ENCODE assay signal across 10 cellular contexts in the genomic region with DNA sequence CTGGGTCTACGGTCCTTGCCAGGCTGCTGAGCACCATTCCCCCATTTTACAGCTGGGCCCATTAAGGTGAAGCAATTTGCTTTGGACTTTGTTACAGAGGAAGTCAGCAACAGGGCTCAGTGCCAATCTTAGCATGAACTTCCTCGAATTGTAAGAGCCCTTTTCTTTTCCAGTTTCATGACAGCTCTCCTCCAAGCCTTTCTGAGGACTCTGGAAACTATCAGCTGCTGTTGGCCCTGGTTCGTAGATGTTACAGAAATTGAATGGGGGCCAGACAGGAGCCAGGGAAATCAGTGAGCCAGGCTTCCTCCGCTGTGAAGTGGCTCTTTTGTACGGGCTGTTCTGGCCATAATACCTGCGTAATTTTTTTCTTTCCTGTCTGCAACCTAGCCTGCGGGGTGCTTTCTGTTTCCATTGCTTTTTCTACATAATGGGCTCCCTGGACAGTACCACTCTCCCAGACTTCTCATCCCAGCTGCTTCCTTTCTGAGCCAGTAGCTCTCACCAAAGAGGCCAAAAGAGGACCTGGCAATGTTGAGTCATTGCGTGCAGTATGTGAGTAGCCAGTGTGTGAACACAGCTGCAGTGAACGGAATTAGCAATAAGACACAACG.
DNase-seq lines count a peak whose midpoint lies in the region; ATAC-seq and TF ChIP-seq lines count a peak whose summit lies in the region.
"Had no signal": no experiment of that assay in that cellular context is flagged by ENCODE, and none has a peak within 500 bp of the region (broad histone marks: within the 10 kb centered on the region; RNA-seq: fewer than 3 reads in every experiment).

No MANE protein-coding gene starts in this region.

- H3K9me3 ChIP-seq in GM23248 (ENCODE audit: low read depth), result no peaks in the 10 kb centered on the region
- H3K9me3 ChIP-seq in Peyer's patch, result no peaks in the 10 kb centered on the region
- H3K9me3 ChIP-seq: SJSA1 had no signal

- no peaks in the 10 kb centered on the region for H3K79me2 ChIP-seq in GM23248 (ENCODE audit: insufficient read depth)

- peaks cover 4% of the 10 kb centered on the region for H3K4me1 Mint-ChIP-seq in stimulated activated naive CD8-positive, alpha-beta T cell treated with anti-CD3 and anti-CD28 coated beads, Interleukin-15, amount 100 ng/mL, for 72 hours

- peak overlapping the region in 1 of 2 donors; percentile 15 for H3K27ac Mint-ChIP-seq in stimulated activated naive CD8-positive, alpha-beta T cell treated with anti-CD3 and anti-CD28 coated beads, Interleukin-15, amount 100 ng/mL, for 72 hours

- no peak overlapping the region for H3K4me3 ChIP-seq in GM23248
- H3K4me3 ChIP-seq in Peyer's patch, result peak overlapping the region in 2 of 4 donors; percentile 21 to 25
- no peak overlapping the region for H3K4me3 ChIP-seq in skeletal muscle cell (ENCODE audit: low read depth, low read length)
- H3K4me3 ChIP-seq: SJSA1 had no signal

- H3K4me3 Mint-ChIP-seq in stimulated activated naive CD8-positive, alpha-beta T cell treated with anti-CD3 and anti-CD28 coated beads, Interleukin-15, amount 100 ng/mL, for 72 hours, result no peak overlapping the region

- H3K9ac ChIP-seq in GM23248, result no peak overlapping the region

- no peaks in the 10 kb centered on the region for H3K9me2 ChIP-seq in GM23248 (ENCODE audit: insufficient read depth)

- no peak for TF ChIP-seq CTCF in Peyer's patch (IDR thresholded peaks at IDR 0.05)

- no peaks in the 10 kb centered on the region for H4K20me1 ChIP-seq in GM23248 (ENCODE audit: insufficient read depth)

- H3K27ac ChIP-seq in GM23248, result no peak overlapping the region
- peak overlapping the region in 1 of 4 donors; percentile 57 for H3K27ac ChIP-seq in Peyer's patch
- H3K27ac ChIP-seq: SJSA1 had no signal

- DNase-seq in GM23248 (peak; percentile 79), Peyer's patch (peak in 2 of 3 donors; percentile 54 to 65), Right ventricle myocardium superior (peak; percentile 42), skeletal muscle cell (ENCODE audit: low read depth) (peak; percentile 76)
- DNase-seq in activated CD8-positive, alpha-beta memory T cell treated with anti-CD3 and anti-CD28 coated beads, Interleukin-2, amount 50 U/mL, for 48 hours, result no peak
- DNase-seq in stimulated activated naive CD8-positive, alpha-beta T cell treated with anti-CD3 and anti-CD28 coated beads, Interleukin-15, amount 100 ng/mL, for 72 hours, result no peak
- DNase-seq: activated naive CD4-positive, alpha-beta T cell treated with Interleukin-2 at 50 U/mL for 16 hours had no signal

- no peaks in the 10 kb centered on the region for H3F3A ChIP-seq in GM23248 (ENCODE audit: insufficient read depth)

- H3K9me3 Mint-ChIP-seq in stimulated activated naive CD8-positive, alpha-beta T cell treated with anti-CD3 and anti-CD28 coated beads, Interleukin-15, amount 100 ng/mL, for 72 hours, result no peaks in the 10 kb centered on the region

- no peak overlapping the region for H2AFZ ChIP-seq in GM23248

- H3K4me1 ChIP-seq in GM23248 (ENCODE audit: insufficient read depth) (no peaks in the 10 kb centered on the region), Peyer's patch (no peaks in the 10 kb centered on the region)

- WGBS in GM23248 (ENCODE audit: low coverage in 1 of 2, low lambda C conversion rate in 2 of 2, missing lambda C conversion rate in 2 of 2), 2 experiments, result 40 to 44% methylated on average over 10 of the region's 10 CpGs

- H3K36me3 ChIP-seq in GM23248 (ENCODE audit: low read depth) (no peaks in the 10 kb centered on the region), Peyer's patch (no peaks in the 10 kb centered on the region)
- H3K36me3 ChIP-seq: SJSA1 had no signal

- H3K4me2 ChIP-seq in GM23248 (ENCODE audit: unreplicated experiment), result no peak overlapping the region

- H3K27me3 ChIP-seq in GM23248 (replicated peaks; ENCODE audit: insufficient read depth), result no peaks in the 10 kb centered on the region
- no peaks in the 10 kb centered on the region for H3K27me3 ChIP-seq in Peyer's patch
- H3K27me3 ChIP-seq: SJSA1 had no signal

- intact Hi-C loops in Right ventricle myocardium superior (cut with DNase I), result no loop called here

- ATAC-seq in Right ventricle myocardium superior (ENCODE audit: poor library complexity), result peak; percentile 92
- ATAC-seq in stimulated activated naive CD8-positive, alpha-beta T cell treated with anti-CD3 and anti-CD28 coated beads, Interleukin-15, amount 100 ng/mL, for 72 hours, result no peak
- no peak for ATAC-seq in GM18520 (IDR thresholded peaks at IDR 0.05; ENCODE audit: unreplicated experiment)
- no peak for ATAC-seq in GM19455 (IDR thresholded peaks at IDR 0.05; ENCODE audit: unreplicated experiment)

- in situ Hi-C loops in GM23248 (cut with MboI), result no loop called here

- TF ChIP-seq POLR2A in Peyer's patch (IDR thresholded peaks at IDR 0.05), result no peak

- H3K27me3 Mint-ChIP-seq in stimulated activated naive CD8-positive, alpha-beta T cell treated with anti-CD3 and anti-CD28 coated beads, Interleukin-15, amount 100 ng/mL, for 72 hours, result no peaks in the 10 kb centered on the region

Comparison
In these comparisons a context has a peak if more than half of its experiments do, and no peak if none do; other contexts are left out.
1. DNase-seq: peak in GM23248 (single experiment), Peyer's patch (2 of 3), Right ventricle myocardium superior (single experiment) and skeletal muscle cell (single experiment); none in activated CD8-positive, alpha-beta memory T cell treated with anti-CD3 and anti-CD28 coated beads, Interleukin-2, amount 50 U/mL, for 48 hours (single experiment) and stimulated activated naive CD8-positive, alpha-beta T cell treated with anti-CD3 and anti-CD28 coated beads, Interleukin-15, amount 100 ng/mL, for 72 hours (0 of 2).